In genomic region chr16:67480833-67481560, GRCh38 we compare ENCODE assay signal across 8 cellular contexts. TPM values are rescaled to one million over a fixed set of nuclear protein-coding genes. Genes with fewer than 3 reads are reported as not detected.
A peak's percentile ranks its signal among the peaks of the same experiment; 100 is the strongest.
DNase-seq lines count a peak whose midpoint lies in the region; ATAC-seq and TF ChIP-seq lines count a peak whose summit lies in the region.

TSS of gene ATP6V0D1 (minus strand) at chr16:67481157. CDS start at chr16:67481086, 71 bp downstream.

- peak within 1 kb of the TSS; percentile 91 for H3K9ac ChIP-seq in mucosa of stomach (ENCODE audit: low read length)

- in situ Hi-C loops in KBM-7 (cut with MboI; ENCODE audit: low pct_unique_long_range_greater_than_20kb, low sequenced_read_pairs) = no loop called here

- peak; percentile 87 for DNase-seq in DMS53 treated with DMSO at 0.1 percent for 48 hours (lab: John Stamatoyannopoulos, UW; ENCODE audit: unreplicated experiment)
- peak; percentile 100 for DNase-seq in KBM-7
- peak; percentile 92 to 98 for DNase-seq in PC-9
- DNase-seq in activated T-cell treated with anti-CD3 and anti-CD28 coated beads, Interleukin-2, amount 50 U/mL, for 24 hours = peak; percentile 99
- DNase-seq in erythroblast (lab: John Stamatoyannopoulos, UW) = peak; percentile 99 to 100
- DNase-seq in stimulated activated CD8-positive, alpha-beta memory T cell treated with anti-CD3 and anti-CD28 coated beads, Interleukin-7, amount 100 ng/mL, for 1 hour (ENCODE audit: low read depth in 2 of 2) = peak; percentile 98 to 99

- H2AFZ ChIP-seq in PC-9 = peak within 1 kb of the TSS; percentile 93

- H3K4me3 Mint-ChIP-seq in activated T-cell treated with anti-CD3 and anti-CD28 coated beads, Interleukin-2, amount 50 U/mL, for 24 hours = peak within 1 kb of the TSS; percentile 100

- H3K36me3 Mint-ChIP-seq in activated T-cell treated with anti-CD3 and anti-CD28 coated beads, Interleukin-2, amount 50 U/mL, for 24 hours (ENCODE audit: low read depth) = peaks cover 54% of the 10 kb centered on the region

- H3K27ac Mint-ChIP-seq in activated T-cell treated with anti-CD3 and anti-CD28 coated beads, Interleukin-2, amount 50 U/mL, for 24 hours = peak within 1 kb of the TSS; percentile 99

- H3K4me1 Mint-ChIP-seq in activated T-cell treated with anti-CD3 and anti-CD28 coated beads, Interleukin-2, amount 50 U/mL, for 24 hours (ENCODE audit: low read depth) = peaks cover 47% of the 10 kb centered on the region

- peak within 1 kb of the TSS; percentile 31 for H3K27ac ChIP-seq in PC-9

- no peaks in the 10 kb centered on the region for H3K9me3 ChIP-seq in PC-9 (ENCODE audit: insufficient read depth, low read depth)
- H3K9me3 ChIP-seq in mucosa of stomach (ENCODE audit: control insufficient read depth, low read length) = no peaks in the 10 kb centered on the region

- CTCF ChIA-PET in PC-9 (lab: Charles Lee) = interaction anchor here (0.6 to 2.3 kb wide), 6 partner anchors 19 to 304 kb away, joined by 3 to 17 read pairs (median 5); no protein-coding TSS in a partner anchor

- H3K27me3 Mint-ChIP-seq in activated T-cell treated with anti-CD3 and anti-CD28 coated beads, Interleukin-2, amount 50 U/mL, for 24 hours = no peaks in the 10 kb centered on the region

- peaks cover 9% of the 10 kb centered on the region for H4K20me1 ChIP-seq in PC-9 (ENCODE audit: insufficient read depth)

- POLR2A ChIA-PET in PC-9 (lab: Charles Lee; ENCODE audit: unreplicated experiment) = interaction anchor here (0.7 to 0.8 kb wide), 2 partner anchors 50 to 170 kb away, joined by 4 to 11 read pairs; partner anchors contain the start of gene HSD11B2

- H3K9me3 Mint-ChIP-seq in activated T-cell treated with anti-CD3 and anti-CD28 coated beads, Interleukin-2, amount 50 U/mL, for 24 hours = no peaks in the 10 kb centered on the region

- no TSS peak for BruUV-seq in PC-9 (replicated peaks; lab: Mats Ljungman, UMichigan)

- peaks cover 49% of the 10 kb centered on the region for H3K79me2 ChIP-seq in PC-9 (ENCODE audit: low read depth)

- intact Hi-C loops in PC-9 (cut with micrococcal nuclease; ENCODE audit: unreplicated experiment) = loop anchor here (10.0 kb wide), 1 partner anchor 84 kb away; the partner anchor contains the start of gene CTCF

- TF ChIP-seq POLR2A in erythroblast (IDR thresholded peaks at IDR 0.05; ENCODE audit: low read length) = peak; percentile 96

- H3K4me2 ChIP-seq in PC-9 = peak within 1 kb of the TSS; percentile 97

- H3K4me3 ChIP-seq in PC-9 = peak within 1 kb of the TSS; percentile 71
- H3K4me3 ChIP-seq in mucosa of stomach (ENCODE audit: low read length) = peak within 1 kb of the TSS; percentile 91

- ATAC-seq in GM21717 (IDR thresholded peaks at IDR 0.05; ENCODE audit: unreplicated experiment) = peak; percentile 82

- H3K27me3 ChIP-seq in PC-9 (ENCODE audit: insufficient read depth, low read depth) (no peaks in the 10 kb centered on the region), mucosa of stomach (ENCODE audit: control insufficient read depth, insufficient read depth, low read length) (no peaks in the 10 kb centered on the region)

- no peaks in the 10 kb centered on the region for H3K36me3 ChIP-seq in PC-9 (ENCODE audit: low read depth)
- no peaks in the 10 kb centered on the region for H3K36me3 ChIP-seq in mucosa of stomach (ENCODE audit: control insufficient read depth, insufficient read depth, low read length)

- peak; percentile 81 for TF ChIP-seq CTCF in PC-9 (conservative IDR thresholded peaks at IDR 0.05)

- H3K4me1 ChIP-seq in PC-9 (replicated peaks; ENCODE audit: insufficient read depth) (peaks cover 14% of the 10 kb centered on the region), mucosa of stomach (ENCODE audit: control insufficient read depth, insufficient read depth, low read length) (peaks cover 30% of the 10 kb centered on the region)

- H3F3A ChIP-seq in PC-9 (ENCODE audit: insufficient read depth, low read depth) = peaks cover 8% of the 10 kb centered on the region; the same call in 1 of the 2 replicates

- H3K9me2 ChIP-seq in PC-9 (ENCODE audit: insufficient read depth) = no peaks in the 10 kb centered on the region

RNA-seq across cellular contexts. Expression of gene ATP6V0D1, which starts in this region (rescaled TPM):
- 51.5 and 61.0 TPM in 2 replicates for total RNA-seq in PC-9 (2021)

Comparison
In these comparisons a context has a peak if more than half of its experiments do, and no peak if none do; other contexts are left out.
1. Peak in every context shown above with its lines: DNase-seq, ATAC-seq, H3K4me3 ChIP-seq and H3K27ac ChIP-seq.